8 cellular contexts compared by ENCODE assay signal in the genomic region with DNA sequence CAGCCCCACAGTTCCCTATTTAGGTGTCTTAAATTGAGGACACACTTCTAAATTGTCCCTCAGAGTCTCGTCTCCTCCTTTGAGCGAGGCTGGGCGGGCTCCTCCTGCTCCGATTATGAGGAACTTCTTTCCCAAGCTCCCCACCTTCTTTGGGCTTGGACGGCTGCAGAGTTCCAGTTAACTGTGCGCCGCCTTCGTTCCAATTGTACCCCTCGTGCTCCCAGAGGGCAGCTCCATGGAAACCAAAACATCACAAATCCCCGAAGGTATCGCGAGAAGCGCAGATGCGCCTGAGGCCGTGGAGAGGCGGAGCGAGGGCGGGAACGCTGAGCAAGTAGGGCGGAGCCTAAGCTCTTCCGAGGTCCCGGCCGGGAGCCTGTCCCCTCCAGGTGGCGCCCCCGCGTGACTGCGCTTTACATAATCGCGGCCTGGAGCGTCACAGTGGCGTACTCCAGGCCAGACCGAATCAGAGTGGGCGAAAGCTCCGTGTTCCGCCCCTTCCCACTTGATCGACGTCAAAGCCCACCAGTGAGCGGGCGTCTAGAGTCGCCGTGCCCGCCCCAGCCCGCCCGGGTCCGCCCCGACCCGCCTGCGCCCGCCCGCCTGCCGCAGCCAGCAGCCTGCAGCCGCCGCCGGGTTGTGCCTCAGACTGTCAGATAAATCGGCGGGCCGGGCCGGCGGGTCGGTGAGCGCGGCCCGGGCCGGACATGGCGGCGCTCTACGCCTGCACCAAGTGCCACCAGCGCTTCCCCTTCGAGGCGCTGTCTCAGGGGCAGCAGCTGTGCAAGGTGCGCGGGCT. TPM values are rescaled to one million over a fixed set of nuclear protein-coding genes. Genes with fewer than 3 reads are reported as not detected.
DNase-seq lines count a peak whose midpoint lies in the region; TF ChIP-seq lines count a peak whose summit lies in the region.

Gene FAM76A (plus strand): TSS at position 588 of the 799 bp plus-strand sequence. CDS start 120 bp downstream, at position 708.

- peak; percentile 51 for TF ChIP-seq CTCF in GM20000 (IDR thresholded peaks at IDR 0.05; ENCODE audit: extremely low read depth, missing control alignments)

- DNase-seq in COR-L47 (lab: John Stamatoyannopoulos, UW) (peak; percentile 100), GM20000 (ENCODE audit: low spot score) (peak; percentile 99), HT-29 (ENCODE audit: low spot score) (peak; percentile 99), lung microvascular endothelial cell (ENCODE audit: low read depth in 2 of 2) (peak; percentile 100)
- DNase-seq in NK-92 treated with Interleukin-12 subunit alpha and Interleukin-12 subunit beta, amount 100 ng/mL, for 24 hours (lab: John Stamatoyannopoulos, UW), result peak; percentile 97
- DNase-seq in activated CD8-positive, alpha-beta memory T cell treated with anti-CD3 and anti-CD28 coated beads for 24 hours, result peak; percentile 100
- DNase-seq in effector CD8-positive, alpha-beta T cell (lab: John Stamatoyannopoulos, UW), result peak; percentile 99
- peak; percentile 98 to 100 (median 99) for DNase-seq in stimulated activated CD4-positive, alpha-beta T cell treated with anti-CD3 and anti-CD28 coated beads, TNF-alpha, amount 100 ng/mL, for 48 hours (ENCODE audit: low read depth in 3 of 3)

RNA-seq across cellular contexts. Expression of gene FAM76A, which starts in this region (rescaled TPM):
- total RNA-seq in HT-29 (2014; rRNA removed; shearing (Covaris generic)), result 7.4 and 7.5 TPM in 2 replicates
- 5.4 and 9.1 TPM in 2 replicates for total RNA-seq in lung microvascular endothelial cell

Comparison
In these comparisons a context has a peak if more than half of its experiments do, and no peak if none do; other contexts are left out.
1. Peak in every context shown above with its lines: DNase-seq.